Comparison of ENCODE assay signal across 1 cellular context in genomic region chr5:133569347-133569746, GRCh38.
TF ChIP-seq lines count a peak whose summit lies in the region.

No MANE protein-coding gene starts in this region.

TF ChIP-seq in WTC11, 78 proteins besides CTCF, POLR2A, EP300 and RAD21 (continued from another document):
- TF ChIP-seq ZNF532 (CRISPR knock-in tag; IDR thresholded peaks at IDR 0.05; ENCODE audit: borderline replicate concordance) (no peak), ATF6 (CRISPR knock-in tag; IDR thresholded peaks at IDR 0.05) (no peak), CREM (CRISPR knock-in tag; IDR thresholded peaks at IDR 0.05) (no peak), PRRX2 (CRISPR knock-in tag; IDR thresholded peaks at IDR 0.05) (no peak), USF1 (CRISPR knock-in tag; IDR thresholded peaks at IDR 0.05) (no peak)
- TF ChIP-seq, protein P1, sequence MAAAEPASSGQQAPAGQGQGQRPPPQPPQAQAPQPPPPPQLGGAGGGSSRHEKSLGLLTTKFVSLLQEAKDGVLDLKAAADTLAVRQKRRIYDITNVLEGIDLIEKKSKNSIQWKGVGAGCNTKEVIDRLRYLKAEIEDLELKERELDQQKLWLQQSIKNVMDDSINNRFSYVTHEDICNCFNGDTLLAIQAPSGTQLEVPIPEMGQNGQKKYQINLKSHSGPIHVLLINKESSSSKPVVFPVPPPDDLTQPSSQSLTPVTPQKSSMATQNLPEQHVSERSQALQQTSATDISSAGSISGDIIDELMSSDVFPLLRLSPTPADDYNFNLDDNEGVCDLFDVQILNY (CRISPR knock-in tag; IDR thresholded peaks at IDR 0.05) = no peak
